In genomic region chr7:98613601-98614425, GRCh38 we compare ENCODE assay signal across 11 cellular contexts. TPM values are rescaled to one million over a fixed set of nuclear protein-coding genes. Genes with fewer than 3 reads are reported as not detected.
DNase-seq lines count a peak whose midpoint lies in the region; ATAC-seq, FAIRE-seq and TF ChIP-seq lines count a peak whose summit lies in the region.
"Had no signal": no experiment of that assay in that cellular context is flagged by ENCODE, and none has a peak within 500 bp of the region (broad histone marks: within the 10 kb centered on the region; RNA-seq: fewer than 3 reads in every experiment).

No MANE protein-coding gene starts in this region.

- H3K4me3 Mint-ChIP-seq in natural killer cell treated with Interleukin-12 subunit alpha and Interleukin-12 subunit beta and Interleukin-15 and Interleukin-18, amount 100 ng/mL, for 72 hours = no peak overlapping the region
- H3K4me3 Mint-ChIP-seq: naive thymus-derived CD8-positive, alpha-beta T cell had no signal

- intact Hi-C loops in testis (cut with DNase I; ENCODE audit: low total_unique reads) = no loop called here

- no peaks in the 10 kb centered on the region for H3K9me3 ChIP-seq in testis
- H3K9me3 ChIP-seq: thyroid gland had no signal

- H3K36me3 Mint-ChIP-seq in natural killer cell treated with Interleukin-12 subunit alpha and Interleukin-12 subunit beta and Interleukin-15 and Interleukin-18, amount 100 ng/mL, for 72 hours = no peaks in the 10 kb centered on the region

- peaks cover 2 to 3% of the 10 kb centered on the region in 2 donors for H3K4me1 Mint-ChIP-seq in natural killer cell treated with Interleukin-12 subunit alpha and Interleukin-12 subunit beta and Interleukin-15 and Interleukin-18, amount 100 ng/mL, for 72 hours (ENCODE audit: low read depth in 2 of 2)

- peaks cover 23 to 37% of the 10 kb centered on the region in 2 donors for H3K27me3 Mint-ChIP-seq in natural killer cell treated with Interleukin-12 subunit alpha and Interleukin-12 subunit beta and Interleukin-15 and Interleukin-18, amount 100 ng/mL, for 72 hours

- peaks cover 13% of the 10 kb centered on the region for H3K27me3 ChIP-seq in bronchial epithelial cell (ENCODE audit: control insufficient read depth, insufficient read depth, low read length)
- H3K27me3 ChIP-seq in testis = no peaks in the 10 kb centered on the region
- H3K27me3 ChIP-seq: thyroid gland had no signal

- H3K36me3 ChIP-seq in bronchial epithelial cell (ENCODE audit: control insufficient read depth, insufficient read depth, low read length) = no peaks in the 10 kb centered on the region
- no peaks in the 10 kb centered on the region for H3K36me3 ChIP-seq in testis (ENCODE audit: low read depth, missing control alignments)
- H3K36me3 ChIP-seq: thyroid gland had no signal

- H3K4me3 ChIP-seq in NB4 (ENCODE audit: low read depth, low read length) = no peak overlapping the region
- H3K4me3 ChIP-seq in bronchial epithelial cell (ENCODE audit: low read depth, low read length) = no peak overlapping the region
- H3K4me3 ChIP-seq in testis = no peak overlapping the region
- H3K4me3 ChIP-seq: thyroid gland had no signal

- peaks cover 8% of the 10 kb centered on the region for H3K9me3 Mint-ChIP-seq in natural killer cell treated with Interleukin-12 subunit alpha and Interleukin-12 subunit beta and Interleukin-15 and Interleukin-18, amount 100 ng/mL, for 72 hours

- 48 to 49% methylated on average over 14 of the region's 14 CpGs for WGBS in testis, 2 donors

- H3K4me1 ChIP-seq in testis = no peaks in the 10 kb centered on the region

- ATAC-seq in natural killer cell treated with Interleukin-12 subunit alpha and Interleukin-12 subunit beta and Interleukin-15 and Interleukin-18, amount 100 ng/mL, for 72 hours = no peak
- ATAC-seq: naive thymus-derived CD8-positive, alpha-beta T cell had no signal

- FAIRE-seq in bronchial epithelial cell (lab: Jason Lieb, UNC) = no peak

- no peak overlapping the region for H3K27ac ChIP-seq in testis
- H3K27ac ChIP-seq: thyroid gland had no signal

- no peak overlapping the region for H3K27ac Mint-ChIP-seq in natural killer cell treated with Interleukin-12 subunit alpha and Interleukin-12 subunit beta and Interleukin-15 and Interleukin-18, amount 100 ng/mL, for 72 hours
- H3K27ac Mint-ChIP-seq: naive thymus-derived CD8-positive, alpha-beta T cell had no signal

- DNase-seq in GDM1 (lab: John Stamatoyannopoulos, UW) (peak; percentile 18), NB4 (ENCODE audit: low read depth) (peak; percentile 51), bronchial epithelial cell (ENCODE audit: low read depth) (peak; percentile 9), middle frontal gyrus (ENCODE audit: extremely low spot score, low spot score) (peak; percentile 37), testis (no peak), C1 segment of cervical spinal cord (lab: John Stamatoyannopoulos, UW) (no peak), dedifferentiated amniotic fluid mesenchymal stem cell (ENCODE audit: extremely low spot score) (no peak)
- DNase-seq in natural killer cell treated with Interleukin-12 subunit alpha and Interleukin-12 subunit beta and Interleukin-15 and Interleukin-18, amount 100 ng/mL, for 72 hours (ENCODE audit: low spot score) = no peak
- DNase-seq: naive thymus-derived CD8-positive, alpha-beta T cell; thyroid gland had no signal

- TF ChIP-seq POLR2A in NB4 (IDR thresholded peaks at IDR 0.05; ENCODE audit: extremely low read depth, insufficient read length) (no peak), testis (IDR thresholded peaks at IDR 0.05) (no peak)

- TF ChIP-seq CTCF in NB4 (IDR thresholded peaks at IDR 0.05; ENCODE audit: low read depth, low read length) (no peak), bronchial epithelial cell (IDR thresholded peaks at IDR 0.05; ENCODE audit: insufficient read depth, low read length, severe bottlenecking) (no peak), testis (IDR thresholded peaks at IDR 0.05) (no peak)

RNA-seq across cellular contexts. Expression of gene NPTX2, which starts 3.3 kb away (rescaled TPM):
- total RNA-seq in bronchial epithelial cell (under 0.01 and 0.13 TPM in 2 replicates), testis (100 to 1,000 TPM; 136 to 139 TPM)
- polyA plus RNA-seq in testis (ENCODE audit: insufficient read depth, low read depth, low replicate concordance) = 77.3 TPM
- total RNA-seq in natural killer cell treated with Interleukin-12 subunit alpha and Interleukin-12 subunit beta and Interleukin-15 and Interleukin-18, amount 100 ng/mL, for 72 hours = under 1 TPM in 1 of 2 donors, not detected in 1; 0.20 TPM
- total RNA-seq: HT1080; naive thymus-derived CD8-positive, alpha-beta T cell had no signal
- polyA plus RNA-seq: naive thymus-derived CD8-positive, alpha-beta T cell had no signal

Comparison
In these comparisons a context has a peak if more than half of its experiments do, and no peak if none do; other contexts are left out.
1. DNase-seq: peak in GDM1 (single experiment), NB4 (single experiment), bronchial epithelial cell (single experiment) and middle frontal gyrus (single experiment); none in testis (single experiment), natural killer cell treated with Interleukin-12 subunit alpha and Interleukin-12 subunit beta and Interleukin-15 and Interleukin-18, amount 100 ng/mL, for 72 hours (single experiment), C1 segment of cervical spinal cord (0 of 14) and dedifferentiated amniotic fluid mesenchymal stem cell (single experiment).
2. RNA of gene NPTX2, which starts 3.3 kb away (total RNA-seq): 136 to 139 TPM in testis; 0.20 TPM in natural killer cell treated with Interleukin-12 subunit alpha and Interleukin-12 subunit beta and Interleukin-15 and Interleukin-18, amount 100 ng/mL, for 72 hours and under 0.01 to 0.13 TPM in bronchial epithelial cell; every median in the first group is over 100 times any median in the second.